ENCODE assay signal across 13 cellular contexts in genomic region chr12:29160230-29160629, GRCh38. TPM values are rescaled to one million over a fixed set of nuclear protein-coding genes. Genes with fewer than 3 reads are reported as not detected.
DNase-seq lines count a peak whose midpoint lies in the region; ATAC-seq and TF ChIP-seq lines count a peak whose summit lies in the region.
"Had no signal": no experiment of that assay in that cellular context is flagged by ENCODE, and none has a peak within 500 bp of the region (broad histone marks: within the 10 kb centered on the region; RNA-seq: fewer than 3 reads in every experiment).

No MANE protein-coding gene starts in this region.

- no peaks in the 10 kb centered on the region for H3K9me3 ChIP-seq in Loucy (ENCODE audit: insufficient read depth, low read depth, low read length)
- H3K9me3 ChIP-seq: esophagus squamous epithelium, heart left ventricle had no signal

- no peaks in the 10 kb centered on the region for H3K36me3 ChIP-seq in Loucy (ENCODE audit: insufficient read depth, low read length)
- H3K36me3 ChIP-seq: esophagus squamous epithelium, heart left ventricle had no signal

- H3K4me1 Mint-ChIP-seq in activated naive CD8-positive, alpha-beta T cell treated with anti-CD3 and anti-CD28 coated beads for 36 hours = peaks cover 18% of the 10 kb centered on the region
- H3K4me1 Mint-ChIP-seq in natural killer cell = peaks cover 13 to 20% of the 10 kb centered on the region in 2 donors

- peaks cover 14% of the 10 kb centered on the region for H3K36me3 Mint-ChIP-seq in activated naive CD8-positive, alpha-beta T cell treated with anti-CD3 and anti-CD28 coated beads for 36 hours
- no peaks in the 10 kb centered on the region for H3K36me3 Mint-ChIP-seq in natural killer cell

- DNase-seq in SIG-M5 treated with dmso at 0.1 percent for 504 hours (lab: John Stamatoyannopoulos, UW; ENCODE audit: unreplicated experiment) (peak; percentile 59), SIG-M5 (lab: John Stamatoyannopoulos, UW) (no peak), natural killer cell (no peak), putamen (ENCODE audit: low spot score) (no peak), NCI-H2227 treated with DMSO at 0.1 percent for 48 hours (lab: John Stamatoyannopoulos, UW) (no peak), NCI-H128 (lab: John Stamatoyannopoulos, UW; ENCODE audit: unreplicated experiment) (no peak)
- DNase-seq in activated naive CD8-positive, alpha-beta T cell treated with anti-CD3 and anti-CD28 coated beads for 36 hours = no peak
- DNase-seq: 8988T; esophagus squamous epithelium; heart left ventricle; stimulated activated CD4-positive, alpha-beta T cell treated with anti-CD3 and anti-CD28 coated beads, Interleukin-4, amount 100 ng/mL, for 24 hours had no signal

- no peaks in the 10 kb centered on the region for H3K27me3 ChIP-seq in Loucy (ENCODE audit: insufficient read depth, low read length, poor library complexity, severe bottlenecking)
- H3K27me3 ChIP-seq: esophagus squamous epithelium, heart left ventricle had no signal

- H3K9ac ChIP-seq in Loucy (ENCODE audit: low read depth, low read length, poor library complexity, severe bottlenecking) = no peak overlapping the region

- TF ChIP-seq CTCF in Loucy (conservative IDR thresholded peaks at IDR 0.05; ENCODE audit: low read length) (no peak), natural killer cell (IDR thresholded peaks at IDR 0.05) (no peak)

- peaks cover 12% of the 10 kb centered on the region for H3K9me3 Mint-ChIP-seq in activated naive CD8-positive, alpha-beta T cell treated with anti-CD3 and anti-CD28 coated beads for 36 hours
- H3K9me3 Mint-ChIP-seq in natural killer cell = no peaks in the 10 kb centered on the region
- H3K9me3 Mint-ChIP-seq: type B pancreatic cell had no signal

- intact Hi-C loops in natural killer cell (cut with micrococcal nuclease) = no loop called here

- H3K4me3 ChIP-seq in Loucy (ENCODE audit: low read length, poor library complexity, severe bottlenecking) = no peak overlapping the region
- H3K4me3 ChIP-seq: esophagus squamous epithelium, heart left ventricle had no signal

- peak; percentile 30 to 58 (median 54) for ATAC-seq in natural killer cell
- ATAC-seq: heart left ventricle had no signal

- no peak overlapping the region for H2AFZ ChIP-seq in Loucy (ENCODE audit: low read length)

- H3K79me2 ChIP-seq in Loucy (ENCODE audit: insufficient read depth, low read length) = peaks cover 86% of the 10 kb centered on the region

- peak overlapping the region; percentile 75 for H3K27ac Mint-ChIP-seq in activated naive CD8-positive, alpha-beta T cell treated with anti-CD3 and anti-CD28 coated beads for 36 hours
- H3K27ac Mint-ChIP-seq in natural killer cell = peak overlapping the region in 1 of 2 donors; percentile 32
- H3K27ac Mint-ChIP-seq: type B pancreatic cell had no signal

- H3K9me2 ChIP-seq in Loucy (replicated peaks; ENCODE audit: low read depth, low read length) = no peaks in the 10 kb centered on the region

- peaks cover 3% of the 10 kb centered on the region for H3K27me3 Mint-ChIP-seq in activated naive CD8-positive, alpha-beta T cell treated with anti-CD3 and anti-CD28 coated beads for 36 hours
- H3K27me3 Mint-ChIP-seq in natural killer cell (ENCODE audit: low read depth in 2 of 2) = peaks cover 0 to 6% of the 10 kb centered on the region in 2 donors

- no peak overlapping the region for H3K4me3 Mint-ChIP-seq in activated naive CD8-positive, alpha-beta T cell treated with anti-CD3 and anti-CD28 coated beads for 36 hours
- H3K4me3 Mint-ChIP-seq in natural killer cell = no peak overlapping the region
- H3K4me3 Mint-ChIP-seq: type B pancreatic cell had no signal

- H3F3A ChIP-seq in Loucy (ENCODE audit: low read depth) = no peaks in the 10 kb centered on the region

- H3K4me2 ChIP-seq in Loucy (ENCODE audit: low read depth, low read length, poor library complexity, severe bottlenecking) = peak overlapping the region; percentile 31

- no peaks in the 10 kb centered on the region for H4K20me1 ChIP-seq in Loucy (ENCODE audit: insufficient read depth, low read length, poor library complexity, severe bottlenecking)

- H3K4me1 ChIP-seq in Loucy (ENCODE audit: insufficient read depth, low read length, poor library complexity, severe bottlenecking) = peaks cover 54% of the 10 kb centered on the region

RNA-seq across cellular contexts. Expression of gene FAR2, which starts 11.2 kb away (rescaled TPM):
- total RNA-seq in activated naive CD8-positive, alpha-beta T cell treated with anti-CD3 and anti-CD28 coated beads for 36 hours = 1 to 10 TPM; 7.0 to 7.6 TPM
- total RNA-seq in natural killer cell = 1 to 10 TPM; 1.5 to 3.5 (median 1.7) TPM
